ENCODE assay signal across 15 cellular contexts in the genomic region with DNA sequence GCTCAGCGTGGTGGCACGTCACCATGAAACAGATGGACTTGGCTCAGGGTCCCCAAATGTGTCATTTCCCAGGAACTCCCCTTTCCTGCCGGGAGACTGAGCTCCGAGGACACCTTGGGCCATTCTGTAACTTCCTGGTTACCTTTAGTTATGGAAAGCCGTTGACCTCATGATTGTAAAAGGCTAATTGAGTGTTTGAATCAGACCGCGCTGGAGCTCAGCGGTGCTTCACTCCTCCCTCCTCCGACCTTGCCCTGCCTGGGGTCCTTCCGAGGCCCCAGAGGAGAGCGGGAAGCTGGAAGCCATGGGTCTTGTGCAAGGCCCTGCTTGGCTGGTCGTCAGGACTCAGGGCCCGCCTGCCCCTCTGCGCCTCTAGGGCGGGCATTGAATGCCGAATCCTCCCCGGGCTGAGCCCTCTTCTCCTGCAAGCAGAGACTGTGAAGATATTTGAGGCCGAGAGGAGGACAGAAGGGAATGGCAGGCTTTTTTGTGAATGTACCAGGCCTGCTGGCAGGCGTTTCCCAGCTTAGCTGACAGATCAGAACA. TPM values are rescaled to one million over a fixed set of nuclear protein-coding genes. Genes with fewer than 3 reads are reported as not detected.
DNase-seq lines count a peak whose midpoint lies in the region; ATAC-seq and TF ChIP-seq lines count a peak whose summit lies in the region.
"Not testable (repeated sequence)": the region's sequence is repeated elsewhere in the genome, so short reads cannot be mapped to it uniquely, and the experiment has no call there.
"Had no signal": no experiment of that assay in that cellular context is flagged by ENCODE, and none has a peak within 500 bp of the region (broad histone marks: within the 10 kb centered on the region; RNA-seq: fewer than 3 reads in every experiment).

No MANE protein-coding gene starts in this region.

- intact Hi-C loops in mucosa of descending colon (cut with DNase I, micrococcal nuclease), result not testable (repeated sequence)

- peak overlapping the region; percentile 43 for H3K4me3 Mint-ChIP-seq in WTC11
- not testable (repeated sequence) for H3K4me3 Mint-ChIP-seq in endodermal cell

- not testable (repeated sequence) for H3K9me3 ChIP-seq in endodermal cell (ENCODE audit: control insufficient read depth, low read length); iPS-20b (ENCODE audit: insufficient read depth, low read depth, low read length); mucosa of descending colon

- DNase-seq in G401 (ENCODE audit: low spot score) (peak; percentile 58), NCI-H69 (lab: John Stamatoyannopoulos, UW) (peak; percentile 68), endodermal cell (peak; percentile 64), mucosa of descending colon (peak in 2 of 3 donors; percentile 28 to 58), retina (peak; percentile 14)
- DNase-seq in WTC11 (ENCODE audit: low spot score), result not testable (repeated sequence)

- H3K27ac Mint-ChIP-seq in WTC11, result peak overlapping the region; percentile 48
- H3K27ac Mint-ChIP-seq in endodermal cell, result not testable (repeated sequence)

- not testable (repeated sequence) for TF ChIP-seq CTCF in WTC11 (IDR thresholded peaks at IDR 0.05); endodermal cell (conservative IDR thresholded peaks at IDR 0.05); mucosa of descending colon (IDR thresholded peaks at IDR 0.05)

- peaks cover 30% of the 10 kb centered on the region for H3K9me3 Mint-ChIP-seq in WTC11
- H3K9me3 Mint-ChIP-seq in endodermal cell, result not testable (repeated sequence)

- 68 to 88% methylated on average over 10 to 19 of the region's 19 CpGs for WGBS in endodermal cell (ENCODE audit: insufficient coverage in 1 of 2, insufficient read length in 1 of 2), 2 experiments

- POLR2A ChIA-PET in WTC11 (lab: Charles Lee), result interaction anchor here (1.5 kb wide), 1 partner anchor 48 kb away, joined by 7 read pairs; no protein-coding TSS in a partner anchor

- H3K9ac ChIP-seq in endodermal cell (ENCODE audit: extremely low read depth, low read length, poor library complexity, severe bottlenecking), result not testable (repeated sequence)
- peak overlapping the region; percentile 15; the same call in 1 of the 2 replicates for H3K9ac ChIP-seq in iPS-20b (ENCODE audit: low read depth, low read length)

- H3K27me3 Mint-ChIP-seq in WTC11 (ENCODE audit: low read depth) (peaks cover 63% of the 10 kb centered on the region), endodermal cell (ENCODE audit: insufficient read depth) (peaks cover 44% of the 10 kb centered on the region)

- not testable (repeated sequence) for H3K27me3 ChIP-seq in endodermal cell (ENCODE audit: control insufficient read depth, insufficient read depth, low read length, poor library complexity, severe bottlenecking)
- H3K27me3 ChIP-seq in iPS-20b (ENCODE audit: insufficient read depth, low read length), result peaks cover 20% of the 10 kb centered on the region

- peaks cover 27% of the 10 kb centered on the region for H3K36me3 Mint-ChIP-seq in WTC11
- H3K36me3 Mint-ChIP-seq in endodermal cell (ENCODE audit: low read depth), result not testable (repeated sequence)

- H3K4me1 ChIP-seq in endodermal cell (ENCODE audit: control insufficient read depth, insufficient read depth, low read length); iPS-20b (ENCODE audit: insufficient read depth, low read length); mucosa of descending colon (ENCODE audit: low read depth): not testable (repeated sequence)

- H3K27ac ChIP-seq in endodermal cell (ENCODE audit: low read depth, low read length); iPS-20b (ENCODE audit: low read length): not testable (repeated sequence)

- peaks cover 35% of the 10 kb centered on the region for H3K4me1 Mint-ChIP-seq in WTC11
- not testable (repeated sequence) for H3K4me1 Mint-ChIP-seq in endodermal cell

- H3K4me3 ChIP-seq in endodermal cell (ENCODE audit: low read length); iPS-20b (ENCODE audit: low read length); mucosa of descending colon: not testable (repeated sequence)

- in situ Hi-C loops in G401 (cut with HindIII; ENCODE audit: low sequenced_read_pairs), result not testable (repeated sequence)

- ATAC-seq in WTC11 (peak; percentile 78), mucosa of descending colon (peak; percentile 89)

- not testable (repeated sequence) for H3K36me3 ChIP-seq in endodermal cell (ENCODE audit: control insufficient read depth, insufficient read depth, low read length); iPS-20b (ENCODE audit: insufficient read depth, low read depth, low read length); mucosa of descending colon (ENCODE audit: low read depth)

- CTCF ChIA-PET in WTC11 (lab: Charles Lee), result interaction anchor here (0.5 to 6.2 kb wide), 18 partner anchors 9 to 286 kb away, joined by 3 to 102 read pairs (median 8); a partner anchor contains a TSS

TF ChIP-seq in WTC11, 78 proteins besides CTCF, POLR2A, EP300 and RAD21:
- TF ChIP-seq ZBTB21 (CRISPR knock-in tag; IDR thresholded peaks at IDR 0.05; ENCODE audit: borderline replicate concordance) (0 out of 2 replicates have a peak, but pooled peaks have one; percentile 57), ZNF138 (CRISPR knock-in tag; conservative IDR thresholded peaks at IDR 0.05) (0 out of 2 replicates have a peak, but pooled peaks have one; percentile 20)
- TF ChIP-seq, protein P1, sequence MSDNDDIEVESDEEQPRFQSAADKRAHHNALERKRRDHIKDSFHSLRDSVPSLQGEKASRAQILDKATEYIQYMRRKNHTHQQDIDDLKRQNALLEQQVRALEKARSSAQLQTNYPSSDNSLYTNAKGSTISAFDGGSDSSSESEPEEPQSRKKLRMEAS (CRISPR knock-in tag; IDR thresholded peaks at IDR 0.05), result peak; percentile 62
TF ChIP-seq in WTC11: peak in this region for 3; not testable (repeated sequence) for 75.

RNA-seq across cellular contexts. Expression of a gene that starts 1.4 kb away (rescaled TPM):
- total RNA-seq in G401 (2014; rRNA removed; shearing (Covaris generic)), result not detected in 2 replicates
- total RNA-seq in WTC11 (2021) (not detected in 3 replicates), endodermal cell (not detected), mucosa of descending colon (not detected)
- polyA plus RNA-seq in endodermal cell (2013, experiment 1 of 2), result not detected
- not detected for polyA plus RNA-seq in endodermal cell (2013, experiment 2 of 2)
- total RNA-seq: A172, Calu3, H7, HT-29, K562, M059J had no signal
- polyA plus RNA-seq: BJ, K562 had no signal

RNA-seq across cellular contexts. Expression of a gene that starts 11.6 kb away (rescaled TPM):
- total RNA-seq in G401 (2014; rRNA removed; shearing (Covaris generic)), result not detected in 2 replicates
- not detected in 3 replicates for total RNA-seq in WTC11 (2021)
- total RNA-seq in endodermal cell, result not detected
- not detected for polyA plus RNA-seq in endodermal cell (2013, experiment 1 of 2)
- not detected for polyA plus RNA-seq in endodermal cell (2013, experiment 2 of 2)
- total RNA-seq in mucosa of descending colon, result not detected
- total RNA-seq: A172, Calu3, H7, HT-29, K562, M059J, SK-MEL-5 had no signal
- polyA plus RNA-seq: BJ, K562 had no signal

RNA-seq across cellular contexts. Expression of a gene that starts 11.6 kb away (rescaled TPM):
- not detected in 2 replicates for total RNA-seq in G401 (2014; rRNA removed; shearing (Covaris generic))
- total RNA-seq in WTC11 (2021) (not detected in 3 replicates), endodermal cell (not detected), mucosa of descending colon (not detected)
- polyA plus RNA-seq in endodermal cell (2013, experiment 1 of 2), result not detected
- not detected for polyA plus RNA-seq in endodermal cell (2013, experiment 2 of 2)
- total RNA-seq: A172, Calu3, H7, HT-29, K562, M059J, SK-MEL-5 had no signal
- polyA plus RNA-seq: BJ, K562 had no signal

RNA-seq across cellular contexts. Expression of a gene that starts 24.6 kb away (rescaled TPM):
- 1.5 and 8.9 TPM in 2 replicates for total RNA-seq in G401 (2014; rRNA removed; shearing (Covaris generic))
- 1.7 to 2.5 TPM (median 2.4 TPM) in 3 replicates for total RNA-seq in WTC11 (2021)
- 1 to 10 TPM; 4.7 to 7.0 TPM for total RNA-seq in endodermal cell
- polyA plus RNA-seq in endodermal cell (2013, experiment 1 of 2), result 13.7 TPM
- 7.4 TPM for polyA plus RNA-seq in endodermal cell (2013, experiment 2 of 2)
- total RNA-seq in mucosa of descending colon, result 10 to 100 TPM; 28.2 to 31.7 (median 28.5) TPM

RNA-seq across cellular contexts. Expression of a gene that starts 25.3 kb away (rescaled TPM):
- not detected in 2 replicates for total RNA-seq in G401 (2014; rRNA removed; shearing (Covaris generic))
- total RNA-seq in WTC11 (2021) (not detected in 3 replicates), endodermal cell (not detected), mucosa of descending colon (not detected)
- polyA plus RNA-seq in endodermal cell (2013, experiment 1 of 2), result not detected
- polyA plus RNA-seq in endodermal cell (2013, experiment 2 of 2), result not detected
- total RNA-seq: A172, Calu3, H7, HT-29, K562, M059J, SK-MEL-5 had no signal
- polyA plus RNA-seq: BJ, K562 had no signal
